Comparison of ENCODE assay signal across 8 cellular contexts in genomic region chr12:27709932-27710591, GRCh38. TPM values are rescaled to one million over a fixed set of nuclear protein-coding genes. Genes with fewer than 3 reads are reported as not detected.
DNase-seq lines count a peak whose midpoint lies in the region; ATAC-seq, FAIRE-seq and TF ChIP-seq lines count a peak whose summit lies in the region.

No MANE protein-coding gene starts in this region.

- in situ Hi-C loops in brain microvascular endothelial cell (cut with HindIII; ENCODE audit: low pct_ligation_motif_present, low sequenced_read_pairs): no loop called here

- H3K4me1 Mint-ChIP-seq in activated naive CD4-positive, alpha-beta T cell treated with anti-CD3 and anti-CD28 coated beads, Interleukin-2, amount 50 U/mL, for 24 hours: peaks cover 29% of the 10 kb centered on the region
- peaks cover 26% of the 10 kb centered on the region for H3K4me1 Mint-ChIP-seq in stimulated activated naive CD8-positive, alpha-beta T cell treated with anti-CD3 and anti-CD28 coated beads, Interleukin-15, amount 100 ng/mL, for 72 hours

- H3K27me3 ChIP-seq in brain microvascular endothelial cell (replicated peaks): no peaks in the 10 kb centered on the region

- no peak for DNase-seq in activated naive CD4-positive, alpha-beta T cell treated with anti-CD3 and anti-CD28 coated beads, Interleukin-2, amount 50 U/mL, for 16 hours
- DNase-seq in NCI-H2171 treated with DMSO at 0.1 percent for 48 hours (lab: John Stamatoyannopoulos, UW) (peak; percentile 99), brain microvascular endothelial cell (peak; percentile 45), kidney (no peak)
- no peak for DNase-seq in stimulated activated naive CD8-positive, alpha-beta T cell treated with anti-CD3 and anti-CD28 coated beads, Interleukin-15, amount 100 ng/mL, for 72 hours
- no peak for DNase-seq in central memory CD4-positive, alpha-beta T cell

- peak; percentile 44 for ATAC-seq in HG02943 (IDR thresholded peaks at IDR 0.05; ENCODE audit: low read depth, unreplicated experiment)
- ATAC-seq in stimulated activated naive CD8-positive, alpha-beta T cell treated with anti-CD3 and anti-CD28 coated beads, Interleukin-15, amount 100 ng/mL, for 72 hours: peak; percentile 65

- H3K9me3 Mint-ChIP-seq in activated naive CD4-positive, alpha-beta T cell treated with anti-CD3 and anti-CD28 coated beads, Interleukin-2, amount 50 U/mL, for 24 hours: no peaks in the 10 kb centered on the region
- no peaks in the 10 kb centered on the region for H3K9me3 Mint-ChIP-seq in stimulated activated naive CD8-positive, alpha-beta T cell treated with anti-CD3 and anti-CD28 coated beads, Interleukin-15, amount 100 ng/mL, for 72 hours

- H3K36me3 ChIP-seq in brain microvascular endothelial cell (replicated peaks): peaks cover 1% of the 10 kb centered on the region
- H3K36me3 ChIP-seq in kidney (ENCODE audit: control insufficient read depth in 1 of 2, insufficient read depth in 2 of 2, low read length in 2 of 2): no peaks in the 10 kb centered on the region

- peaks cover 4% of the 10 kb centered on the region in 2 donors for H3K4me1 ChIP-seq in kidney (ENCODE audit: control insufficient read depth in 1 of 2, insufficient read depth in 1 of 2, low read depth in 1 of 2, low read length in 2 of 2)

- H3K4me3 ChIP-seq in brain microvascular endothelial cell (ENCODE audit: low read depth, low read length) (peak overlapping the region; percentile 100), kidney (ENCODE audit: low read length in 2 of 2) (peak overlapping the region; percentile 89 to 97)

- H3K27ac Mint-ChIP-seq in activated naive CD4-positive, alpha-beta T cell treated with anti-CD3 and anti-CD28 coated beads, Interleukin-2, amount 50 U/mL, for 24 hours: peak overlapping the region; percentile 96
- peak overlapping the region; percentile 98 for H3K27ac Mint-ChIP-seq in stimulated activated naive CD8-positive, alpha-beta T cell treated with anti-CD3 and anti-CD28 coated beads, Interleukin-15, amount 100 ng/mL, for 72 hours

- H3K27ac ChIP-seq in brain microvascular endothelial cell: peak overlapping the region; percentile 83
- peak overlapping the region; percentile 26 to 76 for H3K27ac ChIP-seq in kidney (ENCODE audit: low read depth in 2 of 2, low read length in 2 of 2)

- no peaks in the 10 kb centered on the region for H3K9me3 ChIP-seq in kidney (ENCODE audit: control insufficient read depth in 1 of 2, low read length in 2 of 2)

- no peaks in the 10 kb centered on the region for H3K27me3 Mint-ChIP-seq in activated naive CD4-positive, alpha-beta T cell treated with anti-CD3 and anti-CD28 coated beads, Interleukin-2, amount 50 U/mL, for 24 hours
- no peaks in the 10 kb centered on the region for H3K27me3 Mint-ChIP-seq in stimulated activated naive CD8-positive, alpha-beta T cell treated with anti-CD3 and anti-CD28 coated beads, Interleukin-15, amount 100 ng/mL, for 72 hours

- no peaks in the 10 kb centered on the region for H3K36me3 Mint-ChIP-seq in activated naive CD4-positive, alpha-beta T cell treated with anti-CD3 and anti-CD28 coated beads, Interleukin-2, amount 50 U/mL, for 24 hours

- intact Hi-C loops in kidney (cut with DNase I): no loop called here

- TF ChIP-seq CTCF in brain microvascular endothelial cell (IDR thresholded peaks at IDR 0.05; ENCODE audit: low read depth, low read length, missing control alignments): no peak
- no peak for TF ChIP-seq CTCF in kidney (IDR thresholded peaks at IDR 0.05; ENCODE audit: borderline replicate concordance, extremely low read depth, insufficient read depth)

- no peak for FAIRE-seq in kidney (lab: Jason Lieb, UNC)

- peak overlapping the region; percentile 98 for H3K4me3 Mint-ChIP-seq in activated naive CD4-positive, alpha-beta T cell treated with anti-CD3 and anti-CD28 coated beads, Interleukin-2, amount 50 U/mL, for 24 hours
- H3K4me3 Mint-ChIP-seq in stimulated activated naive CD8-positive, alpha-beta T cell treated with anti-CD3 and anti-CD28 coated beads, Interleukin-15, amount 100 ng/mL, for 72 hours: peak overlapping the region; percentile 91 to 98

- H3K9ac ChIP-seq in kidney (ENCODE audit: low read length in 2 of 2): peak overlapping the region; percentile 13 to 80

RNA-seq across cellular contexts. Expression of gene MRPS35, which starts 0.6 kb away (rescaled TPM):
- 40.1 TPM for total RNA-seq in kidney
- 97.8 TPM for polyA plus RNA-seq in kidney (ENCODE audit: insufficient read depth, low read depth, low replicate concordance)

RNA-seq across cellular contexts. Expression of gene REP15, which starts 13.8 kb away (rescaled TPM):
- 3.2 TPM for total RNA-seq in kidney
- 1.3 TPM for polyA plus RNA-seq in kidney (ENCODE audit: insufficient read depth, low read depth, low replicate concordance)

Comparison
In these comparisons a context has a peak if more than half of its experiments do, and no peak if none do; other contexts are left out.
1. DNase-seq: peak in NCI-H2171 treated with DMSO at 0.1 percent for 48 hours (single experiment) and brain microvascular endothelial cell (single experiment); none in activated naive CD4-positive, alpha-beta T cell treated with anti-CD3 and anti-CD28 coated beads, Interleukin-2, amount 50 U/mL, for 16 hours (single experiment), kidney (single experiment), stimulated activated naive CD8-positive, alpha-beta T cell treated with anti-CD3 and anti-CD28 coated beads, Interleukin-15, amount 100 ng/mL, for 72 hours (0 of 2) and central memory CD4-positive, alpha-beta T cell (single experiment).